In the genomic region with DNA sequence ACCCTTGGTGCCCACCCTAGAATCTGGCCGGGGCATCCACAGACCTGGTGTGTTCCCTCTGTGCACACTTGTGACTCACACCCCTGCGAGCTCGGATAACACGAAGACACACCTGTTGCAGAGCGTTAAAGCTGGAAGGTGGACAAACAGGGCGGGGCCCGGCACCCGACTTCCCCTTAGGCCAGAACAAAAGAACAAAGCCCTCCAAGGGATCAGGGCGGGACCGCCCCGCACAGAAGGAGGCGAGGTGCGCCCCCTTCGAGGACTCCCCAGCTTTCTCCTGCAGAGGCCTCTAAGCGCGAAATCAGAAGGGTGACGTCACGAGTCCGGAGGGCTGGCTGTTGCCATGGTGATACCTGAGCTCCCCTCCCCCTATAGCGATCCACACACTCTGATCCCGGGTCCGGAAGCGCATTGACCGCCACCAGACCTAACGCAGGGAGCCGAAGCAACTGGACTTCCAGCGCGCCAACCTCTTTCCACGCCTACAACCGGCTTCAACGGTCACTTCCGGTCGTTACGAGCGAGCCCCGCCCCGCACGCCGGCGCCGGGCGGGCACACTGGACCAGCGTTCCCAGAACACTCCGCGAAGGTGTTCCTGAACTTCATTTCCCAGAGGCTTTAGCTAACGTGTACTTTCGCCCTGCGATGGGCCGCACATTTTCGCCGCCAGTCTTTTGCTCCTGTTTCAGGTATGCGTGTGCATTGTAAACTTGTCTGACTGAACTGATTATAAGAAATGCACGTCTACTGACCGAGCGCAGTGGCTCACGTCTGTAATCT, we compare ENCODE assay signal across 1 cellular context.
A peak's percentile ranks its signal among the peaks of the same experiment; 100 is the strongest.
TF ChIP-seq lines count a peak whose summit lies in the region.

A gene (minus strand): TSS at position 489 of the 784 bp plus-strand sequence. CDS start 811 bp downstream, outside the sequence.

TF ChIP-seq in HepG2, 621 proteins besides CTCF, POLR2A, EP300 and RAD21 (continued from another document and continues in another):
- TF ChIP-seq CEBPG (CRISPR knock-in tag; IDR thresholded peaks at IDR 0.05) (peak; percentile 24; the same call in 1 of the 2 replicates), ZNF460 (CRISPR knock-in tag; IDR thresholded peaks at IDR 0.05; ENCODE audit: borderline replicate concordance) (no peak), AHR (CRISPR knock-in tag; IDR thresholded peaks at IDR 0.05) (peak; percentile 37; the same call in 1 of the 2 replicates), ZNF546 (CRISPR knock-in tag; conservative IDR thresholded peaks at IDR 0.05) (peak; percentile 60; the same call in 1 of the 2 replicates), ZBTB8A (CRISPR knock-in tag; IDR thresholded peaks at IDR 0.05; ENCODE audit: borderline replicate concordance, low read depth) (no peak; the same call in 1 of the 2 replicates), ZNF577 (CRISPR knock-in tag; IDR thresholded peaks at IDR 0.05; ENCODE audit: borderline replicate concordance, low read depth) (no peak; the same call in 1 of the 2 replicates), CCDC6 (CRISPR knock-in tag; IDR thresholded peaks at IDR 0.05) (peak; percentile 67; the same call in 1 of the 2 replicates), HNRNPUL1 (IDR thresholded peaks at IDR 0.05; ENCODE audit: low read depth, low read length) (no peak), TEAD3 (CRISPR knock-in tag; optimal IDR thresholded peaks at IDR 0.05; ENCODE audit: borderline replicate concordance) (peak; percentile 82), NFE2L1 (CRISPR knock-in tag; IDR thresholded peaks at IDR 0.05; ENCODE audit: borderline replicate concordance) (no peak; the same call in 1 of the 2 replicates), ZNF3 (CRISPR knock-in tag; IDR thresholded peaks at IDR 0.05) (peak; percentile 93), HNF4A (CRISPR knock-in tag; IDR thresholded peaks at IDR 0.05) (peak; percentile 96), NR2F6 (IDR thresholded peaks at IDR 0.05) (no peak; the same call in none of the 2 replicates), NR2F6 (CRISPR knock-in tag; IDR thresholded peaks at IDR 0.05) (peak; percentile 79), NR2F2 (IDR thresholded peaks at IDR 0.05; ENCODE audit: borderline replicate concordance, low read depth) (no peak; the same call in 1 of the 2 replicates), ZNF644 (CRISPR knock-in tag; IDR thresholded peaks at IDR 0.05; ENCODE audit: low read depth) (no peak), ZKSCAN8 (CRISPR knock-in tag; IDR thresholded peaks at IDR 0.05; ENCODE audit: borderline replicate concordance) (peak; percentile 78), GATA4 (IDR thresholded peaks at IDR 0.05; ENCODE audit: borderline replicate concordance, low read depth) (peak; percentile 56; the same call in 1 of the 2 replicates), STAT5B (CRISPR knock-in tag; IDR thresholded peaks at IDR 0.05) (peak; percentile 7; the same call in 1 of the 2 replicates), TSC22D2 (CRISPR knock-in tag; IDR thresholded peaks at IDR 0.05; ENCODE audit: borderline replicate concordance) (peak; percentile 81; the same call in 1 of the 2 replicates), RXRA (CRISPR knock-in tag; IDR thresholded peaks at IDR 0.05) (peak; percentile 90; the same call in 1 of the 2 replicates), ELF3 (CRISPR knock-in tag; IDR thresholded peaks at IDR 0.05) (peak; percentile 90), BRCA1 (CRISPR knock-in tag; IDR thresholded peaks at IDR 0.05) (peak; percentile 47; the same call in 1 of the 2 replicates), ZNF83 (CRISPR knock-in tag; IDR thresholded peaks at IDR 0.05; ENCODE audit: borderline replicate concordance) (no peak), MBNL3 (CRISPR knock-in tag; conservative IDR thresholded peaks at IDR 0.05) (no peak), ZNF552 (CRISPR knock-in tag; IDR thresholded peaks at IDR 0.05; ENCODE audit: borderline replicate concordance) (peak; percentile 70), ZFP37 (CRISPR knock-in tag; IDR thresholded peaks at IDR 0.05; ENCODE audit: borderline replicate concordance) (peak; percentile 87; the same call in 1 of the 2 replicates), ZNF331 (CRISPR knock-in tag; IDR thresholded peaks at IDR 0.05) (peak; percentile 80), ZNF891 (CRISPR knock-in tag; IDR thresholded peaks at IDR 0.05) (peak; percentile 73), SUZ12 (IDR thresholded peaks at IDR 0.05; ENCODE audit: low read depth, low read length) (peak; percentile 50), ZNF136 (CRISPR knock-in tag; IDR thresholded peaks at IDR 0.05; ENCODE audit: low read depth) (peak; percentile 36), TAF1 (CRISPR knock-in tag; IDR thresholded peaks at IDR 0.05) (peak; percentile 84), RFXAP (CRISPR knock-in tag; IDR thresholded peaks at IDR 0.05; ENCODE audit: borderline replicate concordance) (peak; percentile 92), ZNF350 (CRISPR knock-in tag; IDR thresholded peaks at IDR 0.05; ENCODE audit: borderline replicate concordance, low read depth) (peak; percentile 93; the same call in 1 of the 2 replicates), ZSCAN21 (CRISPR knock-in tag; IDR thresholded peaks at IDR 0.05; ENCODE audit: borderline replicate concordance) (peak; percentile 91; the same call in 1 of the 2 replicates), POLR2G (IDR thresholded peaks at IDR 0.05; ENCODE audit: low read depth, low read length) (peak; percentile 94), ARNT (IDR thresholded peaks at IDR 0.05) (no peak), REXO4 (CRISPR knock-in tag; IDR thresholded peaks at IDR 0.05; ENCODE audit: borderline replicate concordance) (no peak), HNRNPLL (IDR thresholded peaks at IDR 0.05; ENCODE audit: low read depth, low read length, poor library complexity, severe bottlenecking) (peak; percentile 94)
- TF ChIP-seq, protein P1, sequence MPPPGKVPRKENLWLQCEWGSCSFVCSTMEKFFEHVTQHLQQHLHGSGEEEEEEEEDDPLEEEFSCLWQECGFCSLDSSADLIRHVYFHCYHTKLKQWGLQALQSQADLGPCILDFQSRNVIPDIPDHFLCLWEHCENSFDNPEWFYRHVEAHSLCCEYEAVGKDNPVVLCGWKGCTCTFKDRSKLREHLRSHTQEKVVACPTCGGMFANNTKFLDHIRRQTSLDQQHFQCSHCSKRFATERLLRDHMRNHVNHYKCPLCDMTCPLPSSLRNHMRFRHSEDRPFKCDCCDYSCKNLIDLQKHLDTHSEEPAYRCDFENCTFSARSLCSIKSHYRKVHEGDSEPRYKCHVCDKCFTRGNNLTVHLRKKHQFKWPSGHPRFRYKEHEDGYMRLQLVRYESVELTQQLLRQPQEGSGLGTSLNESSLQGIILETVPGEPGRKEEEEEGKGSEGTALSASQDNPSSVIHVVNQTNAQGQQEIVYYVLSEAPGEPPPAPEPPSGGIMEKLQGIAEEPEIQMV (CRISPR knock-in tag; IDR thresholded peaks at IDR 0.05; ENCODE audit: low read depth): peak; percentile 91
- TF ChIP-seq, protein P2, sequence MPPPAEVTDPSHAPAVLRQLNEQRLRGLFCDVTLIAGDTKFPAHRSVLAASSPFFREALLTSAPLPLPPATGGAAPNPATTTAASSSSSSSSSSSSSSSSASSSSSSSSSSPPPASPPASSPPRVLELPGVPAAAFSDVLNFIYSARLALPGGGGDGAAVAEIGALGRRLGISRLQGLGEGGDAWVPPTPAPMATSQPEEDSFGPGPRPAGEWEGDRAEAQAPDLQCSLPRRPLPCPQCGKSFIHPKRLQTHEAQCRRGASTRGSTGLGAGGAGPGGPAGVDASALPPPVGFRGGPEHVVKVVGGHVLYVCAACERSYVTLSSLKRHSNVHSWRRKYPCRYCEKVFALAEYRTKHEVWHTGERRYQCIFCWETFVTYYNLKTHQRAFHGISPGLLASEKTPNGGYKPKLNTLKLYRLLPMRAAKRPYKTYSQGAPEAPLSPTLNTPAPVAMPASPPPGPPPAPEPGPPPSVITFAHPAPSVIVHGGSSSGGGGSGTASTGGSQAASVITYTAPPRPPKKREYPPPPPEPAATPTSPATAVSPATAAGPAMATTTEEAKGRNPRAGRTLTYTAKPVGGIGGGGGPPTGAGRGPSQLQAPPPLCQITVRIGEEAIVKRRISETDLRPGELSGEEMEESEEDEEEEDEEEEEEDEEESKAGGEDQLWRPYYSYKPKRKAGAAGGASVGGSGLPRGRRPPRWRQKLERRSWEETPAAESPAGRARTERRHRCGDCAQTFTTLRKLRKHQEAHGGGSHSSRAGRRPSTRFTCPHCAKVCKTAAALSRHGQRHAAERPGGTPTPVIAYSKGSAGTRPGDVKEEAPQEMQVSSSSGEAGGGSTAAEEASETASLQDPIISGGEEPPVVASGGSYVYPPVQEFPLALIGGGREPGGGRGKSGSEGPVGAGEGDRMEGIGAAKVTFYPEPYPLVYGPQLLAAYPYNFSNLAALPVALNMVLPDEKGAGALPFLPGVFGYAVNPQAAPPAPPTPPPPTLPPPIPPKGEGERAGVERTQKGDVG (CRISPR knock-in tag; IDR thresholded peaks at IDR 0.05; ENCODE audit: borderline replicate concordance): 0 out of 2 replicates have a peak, but pooled peaks have one; percentile 3
- TF ChIP-seq, protein P3, sequence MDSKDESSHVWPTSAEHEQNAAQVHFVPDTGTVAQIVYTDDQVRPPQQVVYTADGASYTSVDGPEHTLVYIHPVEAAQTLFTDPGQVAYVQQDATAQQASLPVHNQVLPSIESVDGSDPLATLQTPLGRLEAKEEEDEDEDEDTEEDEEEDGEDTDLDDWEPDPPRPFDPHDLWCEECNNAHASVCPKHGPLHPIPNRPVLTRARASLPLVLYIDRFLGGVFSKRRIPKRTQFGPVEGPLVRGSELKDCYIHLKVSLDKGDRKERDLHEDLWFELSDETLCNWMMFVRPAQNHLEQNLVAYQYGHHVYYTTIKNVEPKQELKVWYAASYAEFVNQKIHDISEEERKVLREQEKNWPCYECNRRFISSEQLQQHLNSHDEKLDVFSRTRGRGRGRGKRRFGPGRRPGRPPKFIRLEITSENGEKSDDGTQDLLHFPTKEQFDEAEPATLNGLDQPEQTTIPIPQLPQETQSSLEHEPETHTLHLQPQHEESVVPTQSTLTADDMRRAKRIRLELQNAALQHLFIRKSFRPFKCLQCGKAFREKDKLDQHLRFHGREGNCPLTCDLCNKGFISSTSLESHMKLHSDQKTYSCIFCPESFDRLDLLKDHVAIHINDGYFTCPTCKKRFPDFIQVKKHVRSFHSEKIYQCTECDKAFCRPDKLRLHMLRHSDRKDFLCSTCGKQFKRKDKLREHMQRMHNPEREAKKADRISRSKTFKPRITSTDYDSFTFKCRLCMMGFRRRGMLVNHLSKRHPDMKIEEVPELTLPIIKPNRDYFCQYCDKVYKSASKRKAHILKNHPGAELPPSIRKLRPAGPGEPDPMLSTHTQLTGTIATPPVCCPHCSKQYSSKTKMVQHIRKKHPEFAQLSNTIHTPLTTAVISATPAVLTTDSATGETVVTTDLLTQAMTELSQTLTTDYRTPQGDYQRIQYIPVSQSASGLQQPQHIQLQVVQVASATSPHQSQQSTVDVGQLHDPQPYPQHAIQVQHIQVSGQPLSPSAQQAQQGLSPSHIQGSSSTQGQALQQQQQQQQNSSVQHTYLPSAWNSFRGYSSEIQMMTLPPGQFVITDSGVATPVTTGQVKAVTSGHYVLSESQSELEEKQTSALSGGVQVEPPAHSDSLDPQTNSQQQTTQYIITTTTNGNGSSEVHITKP (CRISPR knock-in tag; IDR thresholded peaks at IDR 0.05; ENCODE audit: low read depth): peak; percentile 86; the same call in 1 of the 2 replicates
- TF ChIP-seq, protein P4, sequence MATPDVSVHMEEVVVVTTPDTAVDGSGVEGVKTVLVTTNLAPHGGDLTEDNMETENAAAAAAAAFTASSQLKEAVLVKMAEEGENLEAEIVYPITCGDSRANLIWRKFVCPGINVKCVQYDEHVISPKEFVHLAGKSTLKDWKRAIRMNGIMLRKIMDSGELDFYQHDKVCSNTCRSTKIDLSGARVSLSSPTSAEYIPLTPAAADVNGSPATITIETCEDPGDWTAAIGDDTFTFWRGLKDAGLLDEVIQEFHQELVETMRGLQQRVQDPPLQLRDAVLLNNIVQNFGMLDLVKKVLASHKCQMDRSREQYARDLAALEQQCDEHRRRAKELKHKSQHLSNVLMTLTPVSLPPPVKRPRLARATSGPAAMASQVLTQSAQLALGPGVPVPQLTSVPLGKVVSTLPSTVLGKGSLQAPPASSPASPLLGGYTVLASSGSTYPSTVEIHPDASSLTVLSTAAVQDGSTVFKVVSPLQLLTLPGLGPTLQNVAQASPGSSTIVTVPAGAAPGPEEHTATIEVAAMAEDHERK (CRISPR knock-in tag; IDR thresholded peaks at IDR 0.05; ENCODE audit: low read depth): peak; percentile 96
- TF ChIP-seq, protein P5, sequence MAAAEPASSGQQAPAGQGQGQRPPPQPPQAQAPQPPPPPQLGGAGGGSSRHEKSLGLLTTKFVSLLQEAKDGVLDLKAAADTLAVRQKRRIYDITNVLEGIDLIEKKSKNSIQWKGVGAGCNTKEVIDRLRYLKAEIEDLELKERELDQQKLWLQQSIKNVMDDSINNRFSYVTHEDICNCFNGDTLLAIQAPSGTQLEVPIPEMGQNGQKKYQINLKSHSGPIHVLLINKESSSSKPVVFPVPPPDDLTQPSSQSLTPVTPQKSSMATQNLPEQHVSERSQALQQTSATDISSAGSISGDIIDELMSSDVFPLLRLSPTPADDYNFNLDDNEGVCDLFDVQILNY (CRISPR knock-in tag; conservative IDR thresholded peaks at IDR 0.05): peak; percentile 79
- TF ChIP-seq, protein P6, sequence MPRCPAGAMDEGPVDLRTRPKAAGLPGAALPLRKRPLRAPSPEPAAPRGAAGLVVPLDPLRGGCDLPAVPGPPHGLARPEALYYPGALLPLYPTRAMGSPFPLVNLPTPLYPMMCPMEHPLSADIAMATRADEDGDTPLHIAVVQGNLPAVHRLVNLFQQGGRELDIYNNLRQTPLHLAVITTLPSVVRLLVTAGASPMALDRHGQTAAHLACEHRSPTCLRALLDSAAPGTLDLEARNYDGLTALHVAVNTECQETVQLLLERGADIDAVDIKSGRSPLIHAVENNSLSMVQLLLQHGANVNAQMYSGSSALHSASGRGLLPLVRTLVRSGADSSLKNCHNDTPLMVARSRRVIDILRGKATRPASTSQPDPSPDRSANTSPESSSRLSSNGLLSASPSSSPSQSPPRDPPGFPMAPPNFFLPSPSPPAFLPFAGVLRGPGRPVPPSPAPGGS (CRISPR knock-in tag; IDR thresholded peaks at IDR 0.05): peak; percentile 80
- TF ChIP-seq, protein P7, sequence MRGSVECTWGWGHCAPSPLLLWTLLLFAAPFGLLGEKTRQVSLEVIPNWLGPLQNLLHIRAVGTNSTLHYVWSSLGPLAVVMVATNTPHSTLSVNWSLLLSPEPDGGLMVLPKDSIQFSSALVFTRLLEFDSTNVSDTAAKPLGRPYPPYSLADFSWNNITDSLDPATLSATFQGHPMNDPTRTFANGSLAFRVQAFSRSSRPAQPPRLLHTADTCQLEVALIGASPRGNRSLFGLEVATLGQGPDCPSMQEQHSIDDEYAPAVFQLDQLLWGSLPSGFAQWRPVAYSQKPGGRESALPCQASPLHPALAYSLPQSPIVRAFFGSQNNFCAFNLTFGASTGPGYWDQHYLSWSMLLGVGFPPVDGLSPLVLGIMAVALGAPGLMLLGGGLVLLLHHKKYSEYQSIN (CRISPR knock-in tag; IDR thresholded peaks at IDR 0.05; ENCODE audit: borderline replicate concordance): no peak
- TF ChIP-seq, protein P8, sequence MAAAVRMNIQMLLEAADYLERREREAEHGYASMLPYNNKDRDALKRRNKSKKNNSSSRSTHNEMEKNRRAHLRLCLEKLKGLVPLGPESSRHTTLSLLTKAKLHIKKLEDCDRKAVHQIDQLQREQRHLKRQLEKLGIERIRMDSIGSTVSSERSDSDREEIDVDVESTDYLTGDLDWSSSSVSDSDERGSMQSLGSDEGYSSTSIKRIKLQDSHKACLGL (CRISPR knock-in tag; IDR thresholded peaks at IDR 0.05): peak; percentile 47; the same call in 1 of the 2 replicates
- TF ChIP-seq, protein P9, sequence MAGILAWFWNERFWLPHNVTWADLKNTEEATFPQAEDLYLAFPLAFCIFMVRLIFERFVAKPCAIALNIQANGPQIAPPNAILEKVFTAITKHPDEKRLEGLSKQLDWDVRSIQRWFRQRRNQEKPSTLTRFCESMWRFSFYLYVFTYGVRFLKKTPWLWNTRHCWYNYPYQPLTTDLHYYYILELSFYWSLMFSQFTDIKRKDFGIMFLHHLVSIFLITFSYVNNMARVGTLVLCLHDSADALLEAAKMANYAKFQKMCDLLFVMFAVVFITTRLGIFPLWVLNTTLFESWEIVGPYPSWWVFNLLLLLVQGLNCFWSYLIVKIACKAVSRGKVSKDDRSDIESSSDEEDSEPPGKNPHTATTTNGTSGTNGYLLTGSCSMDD (CRISPR knock-in tag; IDR thresholded peaks at IDR 0.05): no peak
